Comparison of ENCODE assay signal across 11 cellular contexts in the genomic region with DNA sequence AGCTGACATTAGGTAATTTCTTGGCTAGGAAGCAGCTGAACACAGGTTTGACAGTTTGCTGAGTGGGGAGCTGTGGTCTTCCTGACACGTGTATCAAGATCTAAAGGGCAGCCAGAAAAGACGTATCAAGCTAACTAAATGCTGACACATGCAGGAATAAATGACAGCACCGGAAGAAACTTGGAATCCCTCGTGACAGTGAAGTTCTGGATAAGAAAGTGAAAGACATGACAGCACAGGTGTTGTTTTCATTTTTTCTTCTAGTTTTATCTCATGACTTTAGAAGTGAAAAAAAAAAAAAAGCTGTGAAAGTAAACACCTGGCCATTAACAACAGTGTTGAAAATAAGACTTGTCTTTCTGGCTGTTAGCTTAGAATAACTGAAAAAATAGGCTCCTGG.
A peak's percentile ranks its signal among the peaks of the same experiment; 100 is the strongest.
DNase-seq lines count a peak whose midpoint lies in the region; ATAC-seq lines count a peak whose summit lies in the region.
"Had no signal": no experiment of that assay in that cellular context is flagged by ENCODE, and none has a peak within 500 bp of the region (broad histone marks: within the 10 kb centered on the region; RNA-seq: fewer than 3 reads in every experiment).

No MANE protein-coding gene starts in this region.

- no peaks in the 10 kb centered on the region for H3K9me3 Mint-ChIP-seq in stimulated activated naive CD8-positive, alpha-beta T cell treated with anti-CD3 and anti-CD28 coated beads, Interleukin-15, amount 100 ng/mL, for 72 hours
- H3K9me3 Mint-ChIP-seq: naive B cell had no signal

- H3K4me1 Mint-ChIP-seq in stimulated activated naive CD8-positive, alpha-beta T cell treated with anti-CD3 and anti-CD28 coated beads, Interleukin-15, amount 100 ng/mL, for 72 hours, result peaks cover 6% of the 10 kb centered on the region
- H3K4me1 Mint-ChIP-seq: naive B cell had no signal

- no peaks in the 10 kb centered on the region for H3K27me3 Mint-ChIP-seq in stimulated activated naive CD8-positive, alpha-beta T cell treated with anti-CD3 and anti-CD28 coated beads, Interleukin-15, amount 100 ng/mL, for 72 hours

- ATAC-seq in stimulated activated naive CD8-positive, alpha-beta T cell treated with anti-CD3 and anti-CD28 coated beads, Interleukin-15, amount 100 ng/mL, for 72 hours, result peak; percentile 58
- no peak for ATAC-seq in stimulated activated naive CD8-positive, alpha-beta T cell treated with anti-CD3 and anti-CD28 coated beads, Interleukin-15, Interleukin-2, amounts not matched to agents 100 U/mL and 50 U/mL, for 24 hours
- ATAC-seq in HG02884 (IDR thresholded peaks at IDR 0.05; ENCODE audit: unreplicated experiment), result peak; percentile 63

- peak overlapping the region in 1 of 2 donors; percentile 40 for H3K27ac Mint-ChIP-seq in stimulated activated naive CD8-positive, alpha-beta T cell treated with anti-CD3 and anti-CD28 coated beads, Interleukin-15, amount 100 ng/mL, for 72 hours

- peak overlapping the region in 1 of 2 donors; percentile 14 for H3K4me3 Mint-ChIP-seq in stimulated activated naive CD8-positive, alpha-beta T cell treated with anti-CD3 and anti-CD28 coated beads, Interleukin-15, amount 100 ng/mL, for 72 hours
- H3K4me3 Mint-ChIP-seq: naive B cell had no signal

- DNase-seq in stimulated activated naive CD8-positive, alpha-beta T cell treated with anti-CD3 and anti-CD28 coated beads, Interleukin-15, amount 100 ng/mL, for 72 hours, result peak in 1 of 2 donors; percentile 16
- no peak for DNase-seq in stimulated activated naive CD8-positive, alpha-beta T cell treated with anti-CD3 and anti-CD28 coated beads, Interleukin-15, Interleukin-2, amounts not matched to agents 100 U/mL and 50 U/mL, for 24 hours
- DNase-seq in NAMALWA (ENCODE audit: low spot score) (peak; percentile 44), DMS114 treated with DMSO at 0.1 percent for 48 hours (lab: John Stamatoyannopoulos, UW; ENCODE audit: unreplicated experiment) (no peak), NCI-H226 (no peak), ecto neural progenitor cell (ENCODE audit: low spot score) (no peak)
- no peak for DNase-seq in activated CD4-positive, CD25-positive, alpha-beta regulatory T cell treated with anti-CD3 and anti-CD28 coated beads, Interleukin-2, amount 50 U/mL, for 72 hours
- DNase-seq: GDM1; naive B cell; stimulated activated naive CD4-positive, alpha-beta T cell treated with Interleukin-2 at 50 U/mL for 16 hours had no signal
